ENCODE assay signal across 1 cellular context in genomic region chr16:75763250-75763649, GRCh38.
TF ChIP-seq lines count a peak whose summit lies in the region.

No MANE protein-coding gene starts in this region.

TF ChIP-seq in K562, 482 proteins besides CTCF, POLR2A, EP300 and RAD21:
- no peak for TF ChIP-seq SMARCC2 (IDR thresholded peaks at IDR 0.05; ENCODE audit: low read depth)
- TF ChIP-seq RFX5 (IDR thresholded peaks at IDR 0.05; ENCODE audit: low read depth, low read length) = peak; percentile 27; the same call in 1 of the 2 replicates
